In genomic region chrX:1792636-1793035, GRCh38 we compare ENCODE assay signal across 22 cellular contexts.
"Had no signal": no experiment of that assay in that cellular context is flagged by ENCODE, and none has a peak within 500 bp of the region (broad histone marks: within the 10 kb centered on the region; RNA-seq: fewer than 3 reads in every experiment).

No MANE protein-coding gene starts in this region.

- H3K36me3 ChIP-seq: colonic mucosa, esophagus squamous epithelium, gastrocnemius medialis, gastroesophageal sphincter, heart left ventricle, heart right ventricle had no signal

- H3K27me3 ChIP-seq: colonic mucosa, esophagus squamous epithelium, foreskin keratinocyte, gastrocnemius medialis, heart left ventricle had no signal

- H3K27me3 Mint-ChIP-seq: dendritic cell treated with granulocyte-macrophage colony-stimulating factor and Interleukin-4, amounts not matched to agents 40 ng/mL and 50 ng/mL, for 4 days; effector memory CD8-positive, alpha-beta T cell had no signal

- H3K4me1 ChIP-seq: colonic mucosa, esophagus squamous epithelium, foreskin keratinocyte, gastrocnemius medialis, gastroesophageal sphincter, heart left ventricle, heart right ventricle had no signal

- ATAC-seq: effector memory CD8-positive, alpha-beta T cell; esophagus mucosa; foreskin keratinocyte; gastrocnemius medialis; gastroesophageal sphincter; heart left ventricle; heart right ventricle had no signal

- H3K27ac Mint-ChIP-seq: dendritic cell treated with granulocyte-macrophage colony-stimulating factor and Interleukin-4, amounts not matched to agents 40 ng/mL and 50 ng/mL, for 4 days; effector memory CD8-positive, alpha-beta T cell; endodermal cell had no signal

- DNase-seq: colonic mucosa; cortex of kidney; dermis blood vessel endothelial cell; dorsolateral prefrontal cortex; effector CD4-positive, alpha-beta T cell; effector CD8-positive, alpha-beta T cell; effector memory CD4-positive, alpha-beta T cell; effector memory CD8-positive, alpha-beta T cell; endodermal cell; esophagus squamous epithelium; foreskin fibroblast; foreskin keratinocyte; foreskin melanocyte; gastrocnemius medialis; glutamatergic neuron; heart left ventricle; heart right ventricle had no signal

- H3K4me3 ChIP-seq: colonic mucosa, coronary artery, dorsolateral prefrontal cortex, esophagus squamous epithelium, gastrocnemius medialis, gastroesophageal sphincter, heart left ventricle, heart right ventricle had no signal

- H3K27ac ChIP-seq: colonic mucosa, coronary artery, dorsolateral prefrontal cortex, epithelial cell of prostate, esophagus squamous epithelium, foreskin keratinocyte, gastrocnemius medialis, gastroesophageal sphincter, heart left ventricle, heart right ventricle had no signal

- H3K9me3 ChIP-seq: colonic mucosa, esophagus squamous epithelium, gastrocnemius medialis, heart left ventricle, heart right ventricle had no signal

- H3K4me1 Mint-ChIP-seq: endodermal cell had no signal

- H3K4me3 Mint-ChIP-seq: dendritic cell treated with granulocyte-macrophage colony-stimulating factor and Interleukin-4, amounts not matched to agents 40 ng/mL and 50 ng/mL, for 4 days; effector memory CD8-positive, alpha-beta T cell; endodermal cell had no signal

- H3K9me3 Mint-ChIP-seq: dendritic cell treated with granulocyte-macrophage colony-stimulating factor and Interleukin-4, amounts not matched to agents 40 ng/mL and 50 ng/mL, for 4 days; effector memory CD8-positive, alpha-beta T cell; endodermal cell had no signal
